In the genomic region with DNA sequence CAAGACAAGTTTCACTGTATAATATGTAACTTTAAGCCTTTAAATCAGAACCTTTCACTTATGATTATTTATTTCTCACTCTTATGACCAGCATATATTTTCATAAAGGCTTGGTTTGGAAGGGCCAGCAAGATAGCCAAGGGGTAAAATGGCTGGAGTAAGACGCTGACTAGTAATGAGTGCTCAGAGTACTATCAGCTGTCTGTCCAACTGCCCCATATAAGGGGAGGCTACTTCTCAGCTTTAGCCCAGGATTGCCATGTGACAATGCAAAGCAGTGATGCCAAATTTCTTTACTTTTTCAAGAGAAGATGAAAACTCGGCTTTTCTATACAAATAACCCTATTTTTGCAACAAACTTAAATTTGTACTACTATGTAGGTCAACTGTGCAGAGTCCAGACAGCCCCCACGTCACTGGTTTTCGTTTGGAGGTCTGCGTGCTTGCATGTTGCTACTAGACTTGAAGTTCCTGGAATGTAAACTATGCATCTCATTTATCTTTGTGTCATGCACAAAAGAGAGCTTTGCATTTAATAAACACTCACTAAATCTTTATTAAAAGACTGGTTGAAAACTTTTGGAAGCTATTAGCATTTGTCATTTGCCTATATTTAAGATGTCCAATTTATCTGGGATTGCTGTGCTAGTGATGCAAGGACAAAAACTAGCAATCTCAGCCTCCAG, we compare ENCODE assay signal across 1 cellular context.
TF ChIP-seq lines count a peak whose summit lies in the region.

No MANE protein-coding gene starts in this region.

TF ChIP-seq in HepG2, 621 proteins besides CTCF, POLR2A, EP300 and RAD21 (continued from another document):
- TF ChIP-seq, protein P1, sequence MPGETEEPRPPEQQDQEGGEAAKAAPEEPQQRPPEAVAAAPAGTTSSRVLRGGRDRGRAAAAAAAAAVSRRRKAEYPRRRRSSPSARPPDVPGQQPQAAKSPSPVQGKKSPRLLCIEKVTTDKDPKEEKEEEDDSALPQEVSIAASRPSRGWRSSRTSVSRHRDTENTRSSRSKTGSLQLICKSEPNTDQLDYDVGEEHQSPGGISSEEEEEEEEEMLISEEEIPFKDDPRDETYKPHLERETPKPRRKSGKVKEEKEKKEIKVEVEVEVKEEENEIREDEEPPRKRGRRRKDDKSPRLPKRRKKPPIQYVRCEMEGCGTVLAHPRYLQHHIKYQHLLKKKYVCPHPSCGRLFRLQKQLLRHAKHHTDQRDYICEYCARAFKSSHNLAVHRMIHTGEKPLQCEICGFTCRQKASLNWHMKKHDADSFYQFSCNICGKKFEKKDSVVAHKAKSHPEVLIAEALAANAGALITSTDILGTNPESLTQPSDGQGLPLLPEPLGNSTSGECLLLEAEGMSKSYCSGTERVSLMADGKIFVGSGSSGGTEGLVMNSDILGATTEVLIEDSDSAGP (CRISPR knock-in tag; IDR thresholded peaks at IDR 0.05; ENCODE audit: borderline replicate concordance): no peak
